ENCODE assay signal across 18 cellular contexts in genomic region chr14:76942288-76942778, GRCh38.
DNase-seq lines count a peak whose midpoint lies in the region; ATAC-seq and TF ChIP-seq lines count a peak whose summit lies in the region.
"Had no signal": no experiment of that assay in that cellular context is flagged by ENCODE, and none has a peak within 500 bp of the region (broad histone marks: within the 10 kb centered on the region; RNA-seq: fewer than 3 reads in every experiment).

No MANE protein-coding gene starts in this region.

- in situ Hi-C loops in ACHN (cut with HindIII; ENCODE audit: low pct_ligation_motif_present, low pct_unique_long_range_greater_than_20kb, low sequenced_read_pairs): no loop called here

- H3K36me3 Mint-ChIP-seq in activated CD4-positive, alpha-beta T cell treated with anti-CD3 and anti-CD28 coated beads for 36 hours (ENCODE audit: low read depth): no peaks in the 10 kb centered on the region
- no peaks in the 10 kb centered on the region for H3K36me3 Mint-ChIP-seq in CD4-positive, CD25-positive, alpha-beta regulatory T cell
- H3K36me3 Mint-ChIP-seq in WTC11 (no peaks in the 10 kb centered on the region), nephron (ENCODE audit: low read depth) (no peaks in the 10 kb centered on the region)
- H3K36me3 Mint-ChIP-seq: naive thymus-derived CD4-positive, alpha-beta T cell had no signal

- H3K27ac ChIP-seq in CD4-positive, CD25-positive, alpha-beta regulatory T cell (ENCODE audit: insufficient read depth, low read length, poor library complexity, severe bottlenecking): no peak overlapping the region

- intact Hi-C loops in activated CD4-positive, alpha-beta T cell treated with anti-CD3 and anti-CD28 coated beads for 36 hours (cut with DNase I, micrococcal nuclease): no loop called here

- ATAC-seq in activated CD4-positive, alpha-beta T cell treated with anti-CD3 and anti-CD28 coated beads for 36 hours: peak; percentile 68
- no peak for ATAC-seq in CD4-positive, CD25-positive, alpha-beta regulatory T cell (ENCODE audit: low read depth in 2 of 2)
- ATAC-seq in WTC11: no peak
- ATAC-seq in GM18520 (IDR thresholded peaks at IDR 0.05; ENCODE audit: unreplicated experiment): no peak
- ATAC-seq: naive thymus-derived CD4-positive, alpha-beta T cell; SK-N-SH treated with all-trans-retinoic acid at 6 μM for 48 hours had no signal

- POLR2A ChIA-PET in activated CD4-positive, alpha-beta T cell treated with anti-CD3 and anti-CD28 coated beads for 36 hours (lab: Charles Lee): interaction anchor here (0.7 to 1.1 kb wide), 4 partner anchors 10 to 20 kb away, joined by 3 to 4 read pairs (median 3); no protein-coding TSS in a partner anchor
- POLR2A ChIA-PET in WTC11 (lab: Charles Lee): interaction anchor here (0.7 to 0.9 kb wide), 4 partner anchors 12 to 75 kb away, joined by 3 to 4 read pairs (median 3); no protein-coding TSS in a partner anchor

- peak; percentile 60 for DNase-seq in activated CD4-positive, alpha-beta T cell treated with anti-CD3 and anti-CD28 coated beads for 36 hours
- DNase-seq in activated CD4-positive, alpha-beta T cell treated with anti-CD3 and anti-CD28 coated beads for 1 hour: no peak
- no peak for DNase-seq in CD4-positive, CD25-positive, alpha-beta regulatory T cell
- DNase-seq in WTC11 (ENCODE audit: low spot score) (no peak), ACHN (no peak), SK-N-DZ (ENCODE audit: low spot score) (no peak)
- DNase-seq: C1 segment of cervical spinal cord; erythroblast; GDM1; kidney; naive thymus-derived CD4-positive, alpha-beta T cell; NCI-H2029 treated with DMSO at 0.1 percent for 48 hours; NCI-H510A treated with DMSO at 0.1 percent for 48 hours; posterior cingulate gyrus; stimulated activated CD4-positive, alpha-beta T cell treated with anti-CD3 and anti-CD28 coated beads, Interleukin-2, amount 100 ng/mL, for 24 hours had no signal

- no peak overlapping the region for H3K4me3 ChIP-seq in CD4-positive, CD25-positive, alpha-beta regulatory T cell (ENCODE audit: low read depth, low read length)

- peaks cover 9% of the 10 kb centered on the region for H3K4me1 ChIP-seq in CD4-positive, CD25-positive, alpha-beta regulatory T cell (ENCODE audit: control insufficient read depth, insufficient read depth, low read length, poor library complexity, severe bottlenecking)

- peak overlapping the region; percentile 51 for H3K27ac Mint-ChIP-seq in activated CD4-positive, alpha-beta T cell treated with anti-CD3 and anti-CD28 coated beads for 36 hours
- H3K27ac Mint-ChIP-seq in CD4-positive, CD25-positive, alpha-beta regulatory T cell: peak overlapping the region in 2 of 3 donors; percentile 20 to 46
- H3K27ac Mint-ChIP-seq in WTC11 (peak overlapping the region; percentile 70; the same call in 1 of the 2 replicates), nephron (peak overlapping the region; percentile 93 to 99 (median 98))

- TF ChIP-seq CTCF in WTC11 (IDR thresholded peaks at IDR 0.05) (no peak), nephron (IDR thresholded peaks at IDR 0.05; ENCODE audit: unreplicated experiment in 3 of 3) (no peak)

- H3K4me1 Mint-ChIP-seq in activated CD4-positive, alpha-beta T cell treated with anti-CD3 and anti-CD28 coated beads for 36 hours: peaks cover 30% of the 10 kb centered on the region
- H3K4me1 Mint-ChIP-seq in CD4-positive, CD25-positive, alpha-beta regulatory T cell: peaks cover under 1 to 16% (median 11%) of the 10 kb centered on the region in 4 donors
- H3K4me1 Mint-ChIP-seq in WTC11 (peaks cover 50% of the 10 kb centered on the region), nephron (peaks cover 58% of the 10 kb centered on the region)

- H3K9me3 Mint-ChIP-seq in activated CD4-positive, alpha-beta T cell treated with anti-CD3 and anti-CD28 coated beads for 36 hours (ENCODE audit: low read depth): no peaks in the 10 kb centered on the region
- H3K9me3 Mint-ChIP-seq in CD4-positive, CD25-positive, alpha-beta regulatory T cell: peaks cover 0 to 2% (median 0%) of the 10 kb centered on the region in 7 donors
- H3K9me3 Mint-ChIP-seq in WTC11: no peaks in the 10 kb centered on the region
- H3K9me3 Mint-ChIP-seq in nephron: no peaks in the 10 kb centered on the region
- H3K9me3 Mint-ChIP-seq: naive thymus-derived CD4-positive, alpha-beta T cell had no signal

- CTCF ChIA-PET in activated CD4-positive, alpha-beta T cell treated with anti-CD3 and anti-CD28 coated beads for 36 hours (lab: Charles Lee): interaction anchor here (0.6 to 2.1 kb wide), 16 partner anchors 9 to 171 kb away, joined by 3 to 9 read pairs (median 4); no protein-coding TSS in a partner anchor
- CTCF ChIA-PET in WTC11 (lab: Charles Lee): interaction anchor here (0.6 to 2.6 kb wide), 14 partner anchors 13 to 128 kb away, joined by 3 to 12 read pairs (median 4); no protein-coding TSS in a partner anchor

- H3K27me3 ChIP-seq in CD4-positive, CD25-positive, alpha-beta regulatory T cell (ENCODE audit: control insufficient read depth, insufficient read depth, low read length): no peaks in the 10 kb centered on the region

- H3K4me3 Mint-ChIP-seq in activated CD4-positive, alpha-beta T cell treated with anti-CD3 and anti-CD28 coated beads for 36 hours: no peak overlapping the region
- H3K4me3 Mint-ChIP-seq in CD4-positive, CD25-positive, alpha-beta regulatory T cell: no peak overlapping the region
- H3K4me3 Mint-ChIP-seq in WTC11: no peak overlapping the region
- H3K4me3 Mint-ChIP-seq in nephron: no peak overlapping the region

- H3K9me3 ChIP-seq in CD4-positive, CD25-positive, alpha-beta regulatory T cell (ENCODE audit: control insufficient read depth in 2 of 2, low read length in 2 of 2): no peaks in the 10 kb centered on the region

- no peaks in the 10 kb centered on the region for H3K27me3 Mint-ChIP-seq in activated CD4-positive, alpha-beta T cell treated with anti-CD3 and anti-CD28 coated beads for 36 hours
- H3K27me3 Mint-ChIP-seq in CD4-positive, CD25-positive, alpha-beta regulatory T cell: no peaks in the 10 kb centered on the region
- H3K27me3 Mint-ChIP-seq in WTC11 (ENCODE audit: low read depth): no peaks in the 10 kb centered on the region
- H3K27me3 Mint-ChIP-seq in nephron (ENCODE audit: low read depth): no peaks in the 10 kb centered on the region
- H3K27me3 Mint-ChIP-seq: naive thymus-derived CD4-positive, alpha-beta T cell had no signal

- H3K36me3 ChIP-seq in CD4-positive, CD25-positive, alpha-beta regulatory T cell (ENCODE audit: control insufficient read depth, insufficient read depth, low read length): no peaks in the 10 kb centered on the region

TF ChIP-seq in WTC11, 78 proteins besides CTCF, POLR2A, EP300 and RAD21 (continues in another document):
- TF ChIP-seq ZNF219 (CRISPR knock-in tag; IDR thresholded peaks at IDR 0.05; ENCODE audit: borderline replicate concordance) (no peak), FOXK1 (CRISPR knock-in tag; IDR thresholded peaks at IDR 0.05) (no peak), GTF2I (CRISPR knock-in tag; conservative IDR thresholded peaks at IDR 0.05) (no peak), ATF6 (CRISPR knock-in tag; IDR thresholded peaks at IDR 0.05) (no peak), ATF1 (CRISPR knock-in tag; IDR thresholded peaks at IDR 0.05) (no peak), E2F4 (CRISPR knock-in tag; IDR thresholded peaks at IDR 0.05; ENCODE audit: borderline replicate concordance, low read depth) (no peak), ETV6 (CRISPR knock-in tag; IDR thresholded peaks at IDR 0.05) (no peak), OVOL2 (CRISPR knock-in tag; IDR thresholded peaks at IDR 0.05; ENCODE audit: borderline replicate concordance) (no peak), JUN (CRISPR knock-in tag; IDR thresholded peaks at IDR 0.05) (no peak), ZNF512 (CRISPR knock-in tag; IDR thresholded peaks at IDR 0.05; ENCODE audit: borderline replicate concordance) (no peak), NR1H2 (CRISPR knock-in tag; IDR thresholded peaks at IDR 0.05) (no peak), ELF4 (CRISPR knock-in tag; IDR thresholded peaks at IDR 0.05; ENCODE audit: low read depth) (no peak), ZNF423 (CRISPR knock-in tag; IDR thresholded peaks at IDR 0.05) (no peak)

Comparison
In these comparisons a context has a peak if more than half of its experiments do, and no peak if none do; other contexts are left out.
1. H3K27ac Mint-ChIP-seq: peak in every context shown above with its lines; median percentile 98 in nephron; 70 in WTC11; 51 in activated CD4-positive, alpha-beta T cell treated with anti-CD3 and anti-CD28 coated beads for 36 hours; 33 in CD4-positive, CD25-positive, alpha-beta regulatory T cell.